Comparison of ENCODE assay signal across 9 cellular contexts in the genomic region with DNA sequence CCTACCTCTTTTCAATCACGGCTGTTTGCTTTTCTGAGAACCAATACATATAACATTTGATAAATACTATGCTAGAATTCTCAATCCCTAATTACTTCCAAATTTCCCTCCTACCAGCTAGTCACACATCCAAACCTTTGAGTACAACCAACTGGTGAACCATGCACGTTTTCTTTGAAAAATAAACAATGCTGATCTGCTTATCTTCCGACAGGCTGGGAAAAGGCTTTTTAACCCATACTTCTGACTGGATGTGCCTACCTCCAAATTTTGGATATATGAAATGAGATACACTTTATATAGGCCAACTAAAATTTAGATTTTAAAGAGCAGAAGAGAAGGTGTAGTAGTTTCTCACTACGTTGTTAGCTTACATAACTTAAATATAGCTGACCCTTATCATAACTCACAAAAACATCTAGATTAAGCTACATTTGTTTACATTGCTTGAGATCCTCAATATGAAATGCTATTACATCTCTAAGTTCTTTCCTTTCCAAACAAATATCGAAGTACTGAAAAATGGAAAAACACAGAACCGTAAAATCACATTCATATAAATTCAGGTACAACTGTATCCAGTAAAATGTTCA. TPM values are rescaled to one million over a fixed set of nuclear protein-coding genes. Genes with fewer than 3 reads are reported as not detected.
DNase-seq lines count a peak whose midpoint lies in the region; ATAC-seq, FAIRE-seq and TF ChIP-seq lines count a peak whose summit lies in the region.
"Had no signal": no experiment of that assay in that cellular context is flagged by ENCODE, and none has a peak within 500 bp of the region (broad histone marks: within the 10 kb centered on the region; RNA-seq: fewer than 3 reads in every experiment).

No MANE protein-coding gene starts in this region.

- H3K27me3 Mint-ChIP-seq in activated T-cell treated with anti-CD3 and anti-CD28 coated beads, Interleukin-2, amount 50 U/mL, for 24 hours: no peaks in the 10 kb centered on the region

- peaks cover 61% of the 10 kb centered on the region for H3K36me3 Mint-ChIP-seq in activated T-cell treated with anti-CD3 and anti-CD28 coated beads, Interleukin-2, amount 50 U/mL, for 24 hours (ENCODE audit: low read depth)

- peak overlapping the region in 1 of 2 donors; percentile 100 for H3K27ac ChIP-seq in left lung
- no peak overlapping the region for H3K27ac ChIP-seq in thymus (ENCODE audit: low read depth)

- H3K4me3 Mint-ChIP-seq in activated T-cell treated with anti-CD3 and anti-CD28 coated beads, Interleukin-2, amount 50 U/mL, for 24 hours: peak overlapping the region; percentile 84

- no peak for FAIRE-seq in D721Med (lab: Jason Lieb, UNC)

- ATAC-seq in left lung (no peak), HG03095 (IDR thresholded peaks at IDR 0.05; ENCODE audit: unreplicated experiment) (no peak)
- ATAC-seq: mucosa of descending colon had no signal

- peaks cover 10% of the 10 kb centered on the region for H3K36me3 ChIP-seq in adipocyte (ENCODE audit: control insufficient read depth, insufficient read depth, low read length, severe bottlenecking)
- H3K36me3 ChIP-seq in left lung: peaks cover 0 to 14% of the 10 kb centered on the region in 2 donors
- peaks cover 8% of the 10 kb centered on the region for H3K36me3 ChIP-seq in thymus (ENCODE audit: control insufficient read depth, insufficient read depth)

- intact Hi-C loops in left lung (cut with DNase I): loop anchor here in 1 of 2 donors (10.0 kb wide), 1 partner anchor 283 kb away; no protein-coding TSS in a partner anchor

- peaks cover 3% of the 10 kb centered on the region for H3K9me3 Mint-ChIP-seq in activated T-cell treated with anti-CD3 and anti-CD28 coated beads, Interleukin-2, amount 50 U/mL, for 24 hours

- H3K9me3 ChIP-seq in adipocyte (ENCODE audit: control insufficient read depth, low read length): no peaks in the 10 kb centered on the region
- H3K9me3 ChIP-seq in left lung: no peaks in the 10 kb centered on the region
- no peaks in the 10 kb centered on the region for H3K9me3 ChIP-seq in thymus (ENCODE audit: control insufficient read depth)
- H3K9me3 ChIP-seq: mucosa of descending colon had no signal

- DNase-seq in activated T-cell treated with anti-CD3 and anti-CD28 coated beads, Interleukin-2, amount 50 U/mL, for 24 hours: no peak
- DNase-seq in activated T-cell treated with anti-CD3 and anti-CD28 coated beads, Interleukin-2, amount 50 U/mL, for 1 hour: no peak
- peak; percentile 42 for DNase-seq in adipocyte (ENCODE audit: low read depth)
- no peak for DNase-seq in left lung
- no peak for DNase-seq in stimulated activated CD4-positive, alpha-beta T cell treated with anti-CD3 and anti-CD28 coated beads, Interleukin-4, amount 100 ng/mL, for 4 hours
- no peak for DNase-seq in D721Med (ENCODE audit: insufficient read length, low spot score)
- DNase-seq: mucosa of descending colon had no signal

- 77% methylated on average over 6 of the region's 6 CpGs for WGBS in thymus

- peaks cover 64% of the 10 kb centered on the region for H3K4me1 Mint-ChIP-seq in activated T-cell treated with anti-CD3 and anti-CD28 coated beads, Interleukin-2, amount 50 U/mL, for 24 hours (ENCODE audit: low read depth)

- H3K27me3 ChIP-seq in adipocyte (replicated peaks; ENCODE audit: control insufficient read depth, insufficient read depth, low read length): no peaks in the 10 kb centered on the region
- no peaks in the 10 kb centered on the region for H3K27me3 ChIP-seq in left lung
- no peaks in the 10 kb centered on the region for H3K27me3 ChIP-seq in thymus (ENCODE audit: control insufficient read depth, insufficient read depth)

- peak overlapping the region; percentile 83 for H3K27ac Mint-ChIP-seq in activated T-cell treated with anti-CD3 and anti-CD28 coated beads, Interleukin-2, amount 50 U/mL, for 24 hours

- H3K4me3 ChIP-seq in adipocyte (ENCODE audit: low read length): peak overlapping the region; percentile 93
- H3K4me3 ChIP-seq in left lung: peak overlapping the region; percentile 64 to 80
- peak overlapping the region; percentile 77 for H3K4me3 ChIP-seq in thymus (ENCODE audit: low read length)

- TF ChIP-seq CTCF in left lung (IDR thresholded peaks at IDR 0.05) (no peak), D721Med (IDR thresholded peaks at IDR 0.05; ENCODE audit: insufficient read depth, missing control alignments) (no peak)

- H3K4me1 ChIP-seq in adipocyte (ENCODE audit: control insufficient read depth, insufficient read depth, low read length) (peaks cover 12% of the 10 kb centered on the region), left lung (peaks cover 30 to 56% of the 10 kb centered on the region in 2 donors), thymus (ENCODE audit: control insufficient read depth, insufficient read depth, low read length) (peaks cover 13% of the 10 kb centered on the region)

- peak overlapping the region; percentile 97 for H3K9ac ChIP-seq in adipocyte (ENCODE audit: low read length)

RNA-seq across cellular contexts. Expression of a gene that starts 2.1 kb away (rescaled TPM):
- 10 to 100 TPM; 73.2 to 98.0 TPM for total RNA-seq in left lung
- 62.3 TPM for polyA plus RNA-seq in thymus
